In genomic region chr3:12974819-12975218, GRCh38 we compare ENCODE assay signal across 27 cellular contexts.
DNase-seq lines count a peak whose midpoint lies in the region; ATAC-seq, FAIRE-seq and TF ChIP-seq lines count a peak whose summit lies in the region.
"Had no signal": no experiment of that assay in that cellular context is flagged by ENCODE, and none has a peak within 500 bp of the region (broad histone marks: within the 10 kb centered on the region; RNA-seq: fewer than 3 reads in every experiment).

No MANE protein-coding gene starts in this region.

- H3K9me3 ChIP-seq in GM12878 (replicated peaks; ENCODE audit: control insufficient read depth, insufficient read depth, low read length): no peaks in the 10 kb centered on the region
- H3K9me3 ChIP-seq: A549, colonic mucosa, Peyer's patch, SJSA1, tibial nerve had no signal

- TF ChIP-seq POLR2A in GM12878 (IDR thresholded peaks at IDR 0.05; ENCODE audit: low read depth, low read length): no peak

- no peak for TF ChIP-seq CTCF in GM12878 (IDR thresholded peaks at IDR 0.05 in 2 of 3, conservative IDR thresholded peaks at IDR 0.05 in 1 of 3; ENCODE audit: control insufficient read depth in 2 of 3, extremely low read depth in 1 of 3, insufficient read depth in 1 of 3, low read depth in 3 of 3, low read length in 3 of 3)
- no peak for TF ChIP-seq CTCF in foreskin fibroblast (IDR thresholded peaks at IDR 0.05; ENCODE audit: low read depth, low read length)

- peaks cover 3% of the 10 kb centered on the region in 2 experiments; a peak in 2 of 4 replicates for H3K36me3 ChIP-seq in GM12878 (ENCODE audit: control insufficient read depth in 2 of 2, insufficient read depth in 2 of 2, low read length in 1 of 2)
- H3K36me3 ChIP-seq: colonic mucosa, Peyer's patch, SJSA1 had no signal

- intact Hi-C loops in Right ventricle myocardium superior (cut with DNase I) (no loop called here), cardiac septum (cut with DNase I) (loop anchor here (1.0 kb wide), 1 partner anchor 44 kb away; no protein-coding TSS in a partner anchor), GM12878 (cut with micrococcal nuclease; ENCODE audit: unreplicated experiment) (no loop called here), left ventricle myocardium superior (cut with micrococcal nuclease) (no loop called here)

- no peak for FAIRE-seq in GM12878 (lab: Jason Lieb, UNC)
- FAIRE-seq: A549, G401.6 had no signal

- 96% methylated on average over 6 of the region's 6 CpGs for WGBS in GM12878 (ENCODE audit: insufficient coverage, insufficient replicate concordance, low lambda C conversion rate, missing lambda C conversion rate)

- TF ChIP-seq RAD21 in GM12878 (IDR thresholded peaks at IDR 0.05; ENCODE audit: insufficient read depth, low read depth, low read length): no peak

- in situ Hi-C loops in GM12878 (cut with MboI): no loop called here

- ATAC-seq in Right ventricle myocardium superior (ENCODE audit: poor library complexity) (peak; percentile 62), GM12878 (peak; percentile 27; the same call in 2 of the 3 replicates), left ventricle myocardium superior (peak; percentile 76), GM19452 (IDR thresholded peaks at IDR 0.05; ENCODE audit: unreplicated experiment) (no peak)
- ATAC-seq in stimulated activated naive CD8-positive, alpha-beta T cell treated with anti-CD3 and anti-CD28 coated beads, Interleukin-15, Interleukin-2, amounts not matched to agents 100 U/mL and 50 U/mL, for 24 hours: peak; percentile 20

- H3K4me1 ChIP-seq in GM12878 (ENCODE audit: control insufficient read depth, insufficient read depth, low read length): peaks cover 10% of the 10 kb centered on the region
- H3K4me1 ChIP-seq: A549, colonic mucosa, Peyer's patch, SJSA1 had no signal

- SMC1A ChIA-PET in GM12878 (lab: Charles Lee; ENCODE audit: uncharacterized antibody, unreplicated experiment): interaction anchor here (1.2 to 1.8 kb wide), 3 partner anchors 9 to 25 kb away, joined by 5 to 7 read pairs (median 5); no protein-coding TSS in a partner anchor

- H3K27ac ChIP-seq in GM12878 (ENCODE audit: control insufficient read depth, insufficient read depth): no peak overlapping the region
- H3K27ac ChIP-seq: A549, colonic mucosa, Peyer's patch, SJSA1, tibial nerve had no signal

- H3K27me3 ChIP-seq in GM12878 (replicated peaks in 1 of 2; ENCODE audit: control insufficient read depth in 2 of 2, insufficient read depth in 2 of 2, low read length in 1 of 2): no peaks in the 10 kb centered on the region
- H3K27me3 ChIP-seq: colonic mucosa, Peyer's patch, SJSA1, tibial nerve had no signal

- H3K4me2 ChIP-seq in GM12878 (ENCODE audit: control insufficient read depth, insufficient read depth): no peak overlapping the region
- H3K4me2 ChIP-seq: A549, smooth muscle cell had no signal

- no peak overlapping the region for H2AFZ ChIP-seq in GM12878 (ENCODE audit: control insufficient read depth, low read depth, low read length)

- peaks cover 6% of the 10 kb centered on the region for H3K79me2 ChIP-seq in GM12878 (ENCODE audit: control insufficient read depth, insufficient read depth, low read length)

- DNase-seq in Right ventricle myocardium superior (peak; percentile 55), cardiac septum (ENCODE audit: low spot score) (no peak), GM12878 (ENCODE audit: low read depth, low spot score) (no peak), left ventricle myocardium superior (peak; percentile 51), foreskin fibroblast (no peak), SKM-1 treated with dmso at 0.1 percent for 144 hours (lab: John Stamatoyannopoulos, UW; ENCODE audit: unreplicated experiment) (no peak)
- no peak for DNase-seq in stimulated activated naive CD8-positive, alpha-beta T cell treated with anti-CD3 and anti-CD28 coated beads, Interleukin-15, Interleukin-2, amounts not matched to agents 100 U/mL and 50 U/mL, for 24 hours
- DNase-seq: activated CD4-positive, alpha-beta T cell treated with anti-CD3 and anti-CD28 coated beads, Interleukin-2, amount 50 U/mL, for 4 hours; activated naive CD4-positive, alpha-beta T cell treated with anti-CD3 and anti-CD28 coated beads, Interleukin-2, amount 10 ng/mL, durations not matched to agents 7 days and 5 days; AML-193; amniotic stem cell; colonic mucosa; DMS53; effector CD4-positive, alpha-beta T cell; mesenchymal stem cell; NCI-H146; NCI-H345; NCI-H69; Peyer's patch; stimulated activated CD4-positive, alpha-beta T cell treated with anti-CD3 and anti-CD28 coated beads, Interleukin-1b, Interleukin-23, amount 100 ng/mL, for 48 hours; T-helper 1 cell had no signal

- RAD21 ChIA-PET in GM12878 (lab: Charles Lee; ENCODE audit: unreplicated experiment): no interaction called here

- TF ChIP-seq EP300 in GM12878 (IDR thresholded peaks at IDR 0.05; ENCODE audit: borderline replicate concordance in 1 of 2, control insufficient read depth in 1 of 2, low read depth in 2 of 2, low read length in 2 of 2): no peak

- CTCF ChIA-PET in GM12878 (lab: Yijun Ruan, JAX): interaction anchor here (0.9 to 4.1 kb wide), 5 partner anchors 9 to 133 kb away, joined by 3 to 22 read pairs (median 4); partner anchors contain the start of gene RPL32

- no peak overlapping the region for H3K4me3 ChIP-seq in GM12878
- no peak overlapping the region for H3K4me3 ChIP-seq in foreskin fibroblast (ENCODE audit: low read depth in 1 of 2, low read length in 2 of 2)
- H3K4me3 ChIP-seq: A549, colonic mucosa, Peyer's patch, SJSA1, smooth muscle cell, tibial nerve had no signal

- POLR2A ChIA-PET in GM12878 (lab: Charles Lee): interaction anchor here (1.1 kb wide), 1 partner anchor 277 kb away, joined by 4 read pairs; no protein-coding TSS in a partner anchor

- peaks cover 7% of the 10 kb centered on the region; the same call in 1 of the 2 replicates for H4K20me1 ChIP-seq in GM12878 (ENCODE audit: control insufficient read depth, insufficient read depth)

- H3K9ac ChIP-seq in GM12878 (ENCODE audit: control insufficient read depth, insufficient read depth, low read length): no peak overlapping the region

- no TSS peak for BruUV-seq in GM12878 (replicated peaks; lab: Mats Ljungman, UMichigan)

TF ChIP-seq in GM12878, 131 proteins besides CTCF, POLR2A, EP300 and RAD21:
- no peak for TF ChIP-seq ZNF622 (IDR thresholded peaks at IDR 0.05)
- no peak for TF ChIP-seq MYC (IDR thresholded peaks at IDR 0.05; ENCODE audit: insufficient read depth, insufficient read length, insufficient replicate concordance, low read length, severe bottlenecking)
- TF ChIP-seq TCF12 (IDR thresholded peaks at IDR 0.05; ENCODE audit: low read depth, low read length): no peak
- no peak for TF ChIP-seq ZNF592 (IDR thresholded peaks at IDR 0.05)
- no peak for TF ChIP-seq IRF4 (IDR thresholded peaks at IDR 0.05; ENCODE audit: low read depth, low read length)
- no peak for TF ChIP-seq EED (IDR thresholded peaks at IDR 0.05; ENCODE audit: low read depth)
- TF ChIP-seq USF1 (IDR thresholded peaks at IDR 0.05; ENCODE audit: borderline replicate concordance, extremely low read length, insufficient read depth, low read depth, low read length): no peak
- TF ChIP-seq KAT2A (conservative IDR thresholded peaks at IDR 0.05; ENCODE audit: control insufficient read depth, low read depth, low read length): no peak
- TF ChIP-seq FOXK2 (IDR thresholded peaks at IDR 0.05): no peak
- no peak for TF ChIP-seq WRNIP1 (IDR thresholded peaks at IDR 0.05; ENCODE audit: borderline replicate concordance, low read depth, low read length)
- no peak for TF ChIP-seq ETV6 (conservative IDR thresholded peaks at IDR 0.05 in 1 of 2, IDR thresholded peaks at IDR 0.05 in 1 of 2; ENCODE audit: borderline replicate concordance in 1 of 2, low read depth in 1 of 2)
- no peak for TF ChIP-seq MEF2B (IDR thresholded peaks at IDR 0.05; ENCODE audit: partially characterized antibody, poor library complexity, severe bottlenecking)

Comparison
In these comparisons a context has a peak if more than half of its experiments do, and no peak if none do; other contexts are left out.
1. DNase-seq: peak in Right ventricle myocardium superior (single experiment) and left ventricle myocardium superior (single experiment); none in cardiac septum (single experiment), GM12878 (single experiment), stimulated activated naive CD8-positive, alpha-beta T cell treated with anti-CD3 and anti-CD28 coated beads, Interleukin-15, Interleukin-2, amounts not matched to agents 100 U/mL and 50 U/mL, for 24 hours (single experiment), foreskin fibroblast (0 of 2) and SKM-1 treated with dmso at 0.1 percent for 144 hours (single experiment).